1 cellular context compared by ENCODE assay signal in the genomic region with DNA sequence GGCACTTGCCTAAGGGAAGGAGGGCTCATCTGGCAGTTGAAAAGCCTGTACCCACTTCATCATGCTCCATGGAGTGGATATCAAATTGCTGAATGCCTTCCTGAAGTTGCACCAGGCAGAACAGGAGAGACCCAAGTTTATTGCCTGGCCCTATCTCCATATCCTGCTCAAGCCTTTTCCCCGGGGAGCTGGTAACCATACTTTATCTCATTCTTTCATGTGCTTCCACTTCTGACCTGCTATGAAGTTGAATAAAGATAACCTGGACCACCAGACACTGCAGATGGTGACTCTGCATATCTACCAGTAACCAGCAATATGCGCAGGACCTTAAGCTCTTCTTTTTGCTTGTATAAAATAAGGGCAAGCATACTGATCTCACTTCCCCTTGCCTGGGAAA.
TF ChIP-seq lines count a peak whose summit lies in the region.

No MANE protein-coding gene starts in this region.

TF ChIP-seq in HEK293T, 16 proteins besides CTCF, POLR2A, EP300 and RAD21 (continued from another document):
- TF ChIP-seq PKNOX1 (IDR thresholded peaks at IDR 0.05) (no peak), BHLHE40 (IDR thresholded peaks at IDR 0.05; ENCODE audit: borderline replicate concordance) (no peak), FOXA1 (IDR thresholded peaks at IDR 0.05) (no peak), NFRKB (IDR thresholded peaks at IDR 0.05) (no peak), L3MBTL2 (conservative IDR thresholded peaks at IDR 0.05) (no peak), SUZ12 (IDR thresholded peaks at IDR 0.05) (no peak), SP1 (IDR thresholded peaks at IDR 0.05) (no peak), TARDBP (IDR thresholded peaks at IDR 0.05) (no peak)
